In the genomic region with DNA sequence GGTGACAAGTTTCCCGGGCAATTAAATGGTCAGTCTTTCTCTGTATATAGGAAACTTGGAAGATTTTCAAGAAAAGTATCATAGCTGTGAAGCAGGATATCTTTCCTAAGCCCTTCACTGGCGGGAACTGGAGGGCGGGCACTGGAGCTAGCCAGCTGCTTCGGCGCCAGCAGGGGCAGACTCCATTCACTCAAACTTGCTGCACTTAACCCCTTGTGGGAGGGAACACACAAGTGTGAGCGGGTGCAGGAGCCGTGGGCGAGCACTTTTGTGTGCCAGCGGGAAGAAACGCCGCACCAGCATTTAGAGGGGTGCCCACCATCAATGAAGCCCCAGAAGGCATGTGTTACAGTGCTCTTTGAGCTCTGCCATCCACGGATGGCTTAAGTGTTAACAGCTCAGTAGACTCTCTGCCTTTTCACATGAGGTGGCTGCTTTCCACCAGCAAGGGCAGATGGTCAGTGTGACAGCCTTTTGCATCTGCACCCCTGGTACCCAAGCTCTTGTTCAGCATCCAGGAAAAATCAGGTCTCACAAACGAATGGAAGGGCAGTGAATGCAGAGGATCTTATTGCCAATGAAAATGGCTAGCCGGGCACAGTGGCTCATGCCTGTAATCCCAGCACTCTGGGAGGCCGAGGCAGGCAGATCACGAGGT, we compare ENCODE assay signal across 12 cellular contexts.
A peak's percentile ranks its signal among the peaks of the same experiment; 100 is the strongest.
DNase-seq lines count a peak whose midpoint lies in the region; ATAC-seq and TF ChIP-seq lines count a peak whose summit lies in the region.
"Had no signal": no experiment of that assay in that cellular context is flagged by ENCODE, and none has a peak within 500 bp of the region (broad histone marks: within the 10 kb centered on the region; RNA-seq: fewer than 3 reads in every experiment).

No MANE protein-coding gene starts in this region.

- H3K27me3 ChIP-seq in H7 (ENCODE audit: control insufficient read depth, insufficient read depth, low read length) (no peaks in the 10 kb centered on the region; the same call in 1 of the 2 replicates), SJCRH30 (peaks cover 6% of the 10 kb centered on the region; the same call in 1 of the 2 replicates), mammary epithelial cell (ENCODE audit: insufficient read depth, low read length) (no peaks in the 10 kb centered on the region)

- intact Hi-C loops in head of caudate nucleus (cut with DNase I) (no loop called here), mammary epithelial cell (cut with micrococcal nuclease) (no loop called here)

- H3K27ac ChIP-seq in SJCRH30 (peak overlapping the region; percentile 22; the same call in 1 of the 2 replicates), mammary epithelial cell (ENCODE audit: insufficient read depth, low read depth, low read length) (no peak overlapping the region)

- no peak overlapping the region for H2AFZ ChIP-seq in mammary epithelial cell (ENCODE audit: low read depth, low read length)

- H3K9ac ChIP-seq in mammary epithelial cell (ENCODE audit: insufficient read depth, low read length): no peak overlapping the region

- DNase-seq in H7 (peak; percentile 77), SJCRH30 (peak; percentile 54 to 70), head of caudate nucleus (peak; percentile 14 to 79 (median 51)), retina (peak; percentile 59), mammary epithelial cell (no peak), NCI-H1048 (lab: John Stamatoyannopoulos, UW) (no peak)
- no peak for DNase-seq in activated T-cell treated with anti-CD3 and anti-CD28 coated beads, Interleukin-2, amount 50 U/mL, for 1 hour
- DNase-seq: activated effector memory CD4-positive, alpha-beta T cell treated with anti-CD3 and anti-CD28 coated beads, Interleukin-2, amount 50 U/mL, for 16 hours; GF-D8; NCI-H1436 treated with DMSO at 0.1 percent for 48 hours had no signal

- no peaks in the 10 kb centered on the region for H4K20me1 ChIP-seq in mammary epithelial cell (ENCODE audit: insufficient read depth, low read length)

- 16% methylated on average over 14 of the region's 16 CpGs for WGBS in mammary epithelial cell (ENCODE audit: low coverage, missing lambda C conversion rate)

- no TSS peak for BruUV-seq in mammary epithelial cell (replicated peaks; lab: Mats Ljungman, UMichigan)

- no peak for ATAC-seq in HG03095 (IDR thresholded peaks at IDR 0.05; ENCODE audit: unreplicated experiment)
- ATAC-seq: natural killer cell treated with Interleukin-12 subunit alpha and Interleukin-12 subunit beta and Interleukin-15 and Interleukin-18, amount 100 ng/mL, for 72 hours had no signal

- CTCF ChIA-PET in mammary epithelial cell (lab: Charles Lee; ENCODE audit: low non-redundant PET): no interaction called here

- no peak for TF ChIP-seq CTCF in mammary epithelial cell (conservative IDR thresholded peaks at IDR 0.05 in 1 of 2, IDR thresholded peaks at IDR 0.05 in 1 of 2; ENCODE audit: extremely low read depth in 1 of 2, insufficient read depth in 1 of 2, low read depth in 1 of 2, low read length in 2 of 2)

- dilution Hi-C loops in mammary epithelial cell (cut with HindIII; ENCODE audit: low sequenced_read_pairs): loop anchor here (5.0 kb wide), 1 partner anchor 36 kb away; no protein-coding TSS in a partner anchor

- no peak overlapping the region for H3K4me3 ChIP-seq in H7 (ENCODE audit: insufficient read depth, low read depth, low read length)
- H3K4me3 ChIP-seq in SJCRH30: no peak overlapping the region
- H3K4me3 ChIP-seq in mammary epithelial cell (replicated peaks in 1 of 3; ENCODE audit: insufficient read depth in 1 of 3, low read depth in 2 of 3, low read length in 3 of 3): no peak overlapping the region

- H3K36me3 ChIP-seq in H7 (replicated peaks; ENCODE audit: control insufficient read depth, insufficient read depth, low read length): no peaks in the 10 kb centered on the region
- no peaks in the 10 kb centered on the region for H3K36me3 ChIP-seq in SJCRH30
- H3K36me3 ChIP-seq in mammary epithelial cell (ENCODE audit: insufficient read depth, low read length): no peaks in the 10 kb centered on the region

- H3K4me1 ChIP-seq in SJCRH30: peaks cover 13% of the 10 kb centered on the region
- H3K4me1 ChIP-seq in mammary epithelial cell (ENCODE audit: insufficient read depth, low read length): no peaks in the 10 kb centered on the region

- H3K9me3 ChIP-seq in SJCRH30 (replicated peaks) (no peaks in the 10 kb centered on the region), mammary epithelial cell (replicated peaks; ENCODE audit: insufficient read depth, low read length) (no peaks in the 10 kb centered on the region)

- H3K4me2 ChIP-seq in mammary epithelial cell (ENCODE audit: insufficient read depth, low read depth, low read length): no peak overlapping the region

- in situ Hi-C loops in mammary epithelial cell (cut with MboI; ENCODE audit: low sequenced_read_pairs in 2 of 2): no loop called here

- no peaks in the 10 kb centered on the region for H3K79me2 ChIP-seq in mammary epithelial cell (ENCODE audit: insufficient read depth, low read length)

Comparison
In these comparisons a context has a peak if more than half of its experiments do, and no peak if none do; other contexts are left out.
1. DNase-seq: peak in H7 (single experiment), SJCRH30 (2 of 2), head of caudate nucleus (42 of 42) and retina (single experiment); none in mammary epithelial cell (single experiment), activated T-cell treated with anti-CD3 and anti-CD28 coated beads, Interleukin-2, amount 50 U/mL, for 1 hour (single experiment) and NCI-H1048 (single experiment).